Comparison of ENCODE assay signal across 26 cellular contexts in the genomic region with DNA sequence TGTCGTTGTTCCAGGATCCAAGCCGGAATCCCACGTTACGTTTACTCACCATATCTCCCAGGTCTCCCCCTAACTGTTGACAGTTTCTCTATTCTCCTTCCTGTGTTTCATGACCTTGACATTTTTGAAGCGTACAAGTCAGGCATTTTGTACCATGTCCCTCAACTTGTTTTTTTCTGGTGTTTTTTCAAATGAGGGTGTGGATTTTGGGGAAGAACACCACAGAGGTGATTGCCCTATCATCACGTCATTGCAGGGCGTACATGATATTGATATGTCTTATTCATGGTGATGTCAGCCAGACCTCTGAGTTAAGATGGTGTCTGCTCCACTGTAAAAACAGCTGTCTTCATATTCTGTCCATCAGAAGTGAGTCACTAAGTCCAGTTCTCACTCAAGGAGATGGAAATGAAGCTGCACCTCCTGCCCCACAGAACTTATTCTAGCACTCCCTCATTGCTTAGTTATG. TPM values are rescaled to one million over a fixed set of nuclear protein-coding genes. Genes with fewer than 3 reads are reported as not detected.
DNase-seq lines count a peak whose midpoint lies in the region; ATAC-seq and TF ChIP-seq lines count a peak whose summit lies in the region.
"Had no signal": no experiment of that assay in that cellular context is flagged by ENCODE, and none has a peak within 500 bp of the region (broad histone marks: within the 10 kb centered on the region; RNA-seq: fewer than 3 reads in every experiment).

No MANE protein-coding gene starts in this region.

- H3K9me3 ChIP-seq in adrenal gland (replicated peaks in 1 of 3) = no peaks in the 10 kb centered on the region
- H3K9me3 ChIP-seq in CD8-positive, alpha-beta memory T cell (ENCODE audit: low read length) = no peaks in the 10 kb centered on the region
- H3K9me3 ChIP-seq: BE2C, suprapubic skin had no signal

- H3K27ac ChIP-seq in adrenal gland (peak overlapping the region in 3 of 5 donors; percentile 51 to 66 (median 60)), dorsolateral prefrontal cortex (peak overlapping the region in 51 of 59 donors; percentile 2 to 100 (median 98))
- no peak overlapping the region for H3K27ac ChIP-seq in CD8-positive, alpha-beta memory T cell (ENCODE audit: low read depth, low read length)
- H3K27ac ChIP-seq: SJSA1, suprapubic skin had no signal

- H3K36me3 Mint-ChIP-seq in CD8-positive, alpha-beta memory T cell = no peaks in the 10 kb centered on the region

- no peak for ATAC-seq in HG03457 (IDR thresholded peaks at IDR 0.05; ENCODE audit: unreplicated experiment)
- no peak for ATAC-seq in HG03280 (IDR thresholded peaks at IDR 0.05; ENCODE audit: unreplicated experiment)
- ATAC-seq: Panc1 had no signal

- POLR2A ChIA-PET in CD8-positive, alpha-beta memory T cell (lab: Charles Lee) = interaction anchor here (0.6 kb wide), 1 partner anchor 42 kb away, joined by 3 read pairs; no protein-coding TSS in a partner anchor

- intact Hi-C loops in adrenal gland (cut with DNase I) = no loop called here
- intact Hi-C loops in dorsolateral prefrontal cortex (cut with DNase I) = no loop called here

- no peaks in the 10 kb centered on the region for H3K27me3 ChIP-seq in adrenal gland
- no peaks in the 10 kb centered on the region for H3K27me3 ChIP-seq in dorsolateral prefrontal cortex
- no peaks in the 10 kb centered on the region for H3K27me3 ChIP-seq in CD8-positive, alpha-beta memory T cell (ENCODE audit: insufficient read depth, low read length, poor library complexity, severe bottlenecking)
- H3K27me3 ChIP-seq: BE2C, SJSA1, suprapubic skin had no signal

- WGBS in adrenal gland, 4 donors = 30 to 47% (median 32%) methylated on average over 7 of the region's 7 CpGs

- H3K4me3 ChIP-seq in adrenal gland = peak overlapping the region in 1 of 4 donors; percentile 9
- H3K4me3 ChIP-seq in dorsolateral prefrontal cortex = no peak overlapping the region
- H3K4me3 ChIP-seq in CD8-positive, alpha-beta memory T cell (ENCODE audit: low read length) = no peak overlapping the region
- H3K4me3 ChIP-seq: SJSA1, suprapubic skin had no signal

- TF ChIP-seq POLR2A in adrenal gland (IDR thresholded peaks at IDR 0.05) = no peak

- peak overlapping the region in 1 of 8 donors; percentile 80 for H3K27ac Mint-ChIP-seq in CD8-positive, alpha-beta memory T cell
- H3K27ac Mint-ChIP-seq: endodermal cell; T-helper 1 cell treated with Interleukin-12 subunit alpha and Interleukin-12 subunit beta and Interleukin-4 antibody, amounts not matched to agents 30 μg/mL and 1 μg/mL, for 36 hours had no signal

- H3K4me1 ChIP-seq in adrenal gland (replicated peaks in 1 of 2) = peaks cover 16 to 19% of the 10 kb centered on the region in 2 donors
- peaks cover 10% of the 10 kb centered on the region for H3K4me1 ChIP-seq in CD8-positive, alpha-beta memory T cell (ENCODE audit: insufficient read depth, low read length)

- no peak for TF ChIP-seq CTCF in adrenal gland (IDR thresholded peaks at IDR 0.05)
- no peak for TF ChIP-seq CTCF in dorsolateral prefrontal cortex (IDR thresholded peaks at IDR 0.05 in 54 of 56, conservative IDR thresholded peaks at IDR 0.05 in 2 of 56; ENCODE audit: low read depth in 1 of 56, partially characterized antibody in 56 of 56)

- H3K9me3 Mint-ChIP-seq in CD8-positive, alpha-beta memory T cell = no peaks in the 10 kb centered on the region
- H3K9me3 Mint-ChIP-seq: T-helper 1 cell treated with Interleukin-12 subunit alpha and Interleukin-12 subunit beta and Interleukin-4 antibody, amounts not matched to agents 30 μg/mL and 1 μg/mL, for 36 hours had no signal

- DNase-seq in EH (ENCODE audit: low read depth) = peak; percentile 12
- DNase-seq in adrenal gland = peak in 3 of 7 donors; percentile 42 to 53 (median 42)
- no peak for DNase-seq in dorsolateral prefrontal cortex
- DNase-seq in lung microvascular endothelial cell (ENCODE audit: low read depth in 2 of 2) = peak; percentile 72 to 81
- DNase-seq in NCI-H2029 (lab: John Stamatoyannopoulos, UW) = no peak
- DNase-seq in CD8-positive, alpha-beta memory T cell = no peak
- DNase-seq: activated CD4-positive, alpha-beta T cell treated with anti-CD3 and anti-CD28 coated beads, Interleukin-2, amount 50 U/mL, for 1 hour; activated CD8-positive, alpha-beta memory T cell treated with anti-CD3 and anti-CD28 coated beads, Interleukin-2, amount 50 U/mL, for 4 hours; BE2C; endodermal cell; foreskin melanocyte; Kasumi-1; mammary epithelial cell; NCI-H1092; NCI-H2107; NCI-H510A; NK-92 treated with Interleukin-12 subunit alpha and Interleukin-12 subunit beta, amount 100 ng/mL, for 24 hours; nucleus accumbens; retina had no signal

- no peak overlapping the region for H3K4me3 Mint-ChIP-seq in CD8-positive, alpha-beta memory T cell
- H3K4me3 Mint-ChIP-seq: endodermal cell; T-helper 1 cell treated with Interleukin-12 subunit alpha and Interleukin-12 subunit beta and Interleukin-4 antibody, amounts not matched to agents 30 μg/mL and 1 μg/mL, for 36 hours had no signal

- no peaks in the 10 kb centered on the region for H3K36me3 ChIP-seq in adrenal gland (replicated peaks in 1 of 2)
- no peaks in the 10 kb centered on the region for H3K36me3 ChIP-seq in CD8-positive, alpha-beta memory T cell (ENCODE audit: insufficient read depth, low read length)
- H3K36me3 ChIP-seq: BE2C, SJSA1, suprapubic skin had no signal

- peaks cover 0 to 3% of the 10 kb centered on the region in 2 donors for H3K27me3 Mint-ChIP-seq in CD8-positive, alpha-beta memory T cell

- H3K4me1 Mint-ChIP-seq in CD8-positive, alpha-beta memory T cell = peaks cover 14 to 16% (median 14%) of the 10 kb centered on the region in 3 donors
- H3K4me1 Mint-ChIP-seq: endodermal cell had no signal

- CTCF ChIA-PET in CD8-positive, alpha-beta memory T cell (lab: Charles Lee) = no interaction called here

RNA-seq across cellular contexts. Expression of a gene that starts 28.3 kb away (rescaled TPM):
- total RNA-seq in adrenal gland (1 to 10 TPM in 3 of 8 donors, under 1 TPM in 4, not detected in 1; 0.16 to 4.0 (median 0.42) TPM), dorsolateral prefrontal cortex (100 to 1,000 TPM in 35 of 120 experiments, 10 to 100 TPM in 85; 19.6 to 299 (median 76.3) TPM), lung microvascular endothelial cell (not detected in 2 replicates)
- polyA plus RNA-seq in adrenal gland = 1 to 10 TPM in 2 of 3 donors, under 1 TPM in 1; 0.73 to 5.4 (median 3.8) TPM
- total RNA-seq in CD8-positive, alpha-beta memory T cell = not detected
- polyA plus RNA-seq in CD8-positive, alpha-beta memory T cell = not detected
- total RNA-seq: kidney epithelial cell, SJSA1 had no signal
- polyA plus RNA-seq: mammary epithelial cell had no signal

RNA-seq across cellular contexts. Expression of a gene that starts 44.6 kb away (rescaled TPM):
- 10 to 100 TPM; 30.6 to 46.7 (median 39.0) TPM for total RNA-seq in adrenal gland
- polyA plus RNA-seq in adrenal gland = 10 to 100 TPM; 28.7 to 93.6 (median 45.2) TPM
- total RNA-seq in dorsolateral prefrontal cortex = 100 to 1,000 TPM in 12 of 120 experiments, 10 to 100 TPM in 108; 45.5 to 186 (median 75.9) TPM
- 7.4 and 7.9 TPM in 2 replicates for total RNA-seq in lung microvascular endothelial cell
- 10 to 100 TPM; 21.0 to 22.5 TPM for total RNA-seq in CD8-positive, alpha-beta memory T cell
- polyA plus RNA-seq in CD8-positive, alpha-beta memory T cell = 9.4 TPM

RNA-seq across cellular contexts. Expression of a gene that starts 59.1 kb away (rescaled TPM):
- total RNA-seq in adrenal gland = 100 to 1,000 TPM in 1 of 8 donors, 10 to 100 TPM in 7; 39.7 to 111 (median 83.5) TPM
- 100 to 1,000 TPM in 2 of 3 donors, 10 to 100 TPM in 1; 74.2 to 205 (median 123) TPM for polyA plus RNA-seq in adrenal gland
- 100 to 1,000 TPM in 66 of 120 experiments, 10 to 100 TPM in 54; 64.4 to 251 (median 103) TPM for total RNA-seq in dorsolateral prefrontal cortex
- total RNA-seq in lung microvascular endothelial cell = 34.4 and 52.6 TPM in 2 replicates
- total RNA-seq in CD8-positive, alpha-beta memory T cell = 100 to 1,000 TPM; 140 to 148 TPM
- polyA plus RNA-seq in CD8-positive, alpha-beta memory T cell = 167 TPM

RNA-seq across cellular contexts. Expression of a gene that starts 59.2 kb away (rescaled TPM):
- total RNA-seq in adrenal gland (1 to 10 TPM in 2 of 8 donors, under 1 TPM in 4, not detected in 2; 0.57 to 1.2 (median 0.81) TPM), dorsolateral prefrontal cortex (1 to 10 TPM in 69 of 120 experiments, under 1 TPM in 46, not detected in 5; 0.25 to 2.9 (median 1.1) TPM), lung microvascular endothelial cell (under 0.01 TPM in 2 replicates)
- under 1 TPM; 0.40 to 0.68 (median 0.47) TPM for polyA plus RNA-seq in adrenal gland
- under 1 TPM; 0.29 to 0.37 TPM for total RNA-seq in CD8-positive, alpha-beta memory T cell
- not detected for polyA plus RNA-seq in CD8-positive, alpha-beta memory T cell
- total RNA-seq: kidney epithelial cell, mammary epithelial cell, SJSA1, suprapubic skin had no signal

Comparison
In these comparisons a context has a peak if more than half of its experiments do, and no peak if none do; other contexts are left out.
1. DNase-seq: peak in EH (single experiment) and lung microvascular endothelial cell (2 of 2); none in dorsolateral prefrontal cortex (0 of 10), NCI-H2029 (single experiment) and CD8-positive, alpha-beta memory T cell (0 of 5).
2. RNA of a gene that starts 28.3 kb away (total RNA-seq): 19.6 to 299 TPM in dorsolateral prefrontal cortex; 0.16 to 4.0 TPM in adrenal gland, not detected in lung microvascular endothelial cell and not detected in CD8-positive, alpha-beta memory T cell; every median in the first group is over 4 times any median in the second.